Comparison of ENCODE assay signal across 17 cellular contexts in the genomic region with DNA sequence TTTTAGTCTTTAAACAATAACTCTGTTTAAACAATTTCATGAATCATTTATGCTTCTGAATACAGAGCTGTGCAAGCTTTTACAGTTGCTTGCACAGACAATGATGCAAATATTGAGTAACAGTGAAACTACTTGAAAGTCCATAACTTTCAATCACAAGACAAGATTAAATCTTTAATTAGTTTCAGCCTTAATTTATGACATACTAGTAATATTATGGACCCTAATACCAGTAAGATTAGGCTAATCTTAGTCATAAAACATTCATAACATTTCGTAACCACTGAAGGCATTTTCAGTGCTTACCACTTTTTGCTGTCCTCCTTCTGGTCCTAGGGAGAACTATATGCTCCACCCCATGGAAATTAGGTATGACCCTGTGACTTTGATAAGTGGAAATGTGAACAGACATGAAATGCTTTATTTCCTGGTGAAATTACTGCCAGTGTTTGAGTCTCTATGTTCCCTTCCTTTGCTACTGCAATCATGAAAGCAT. TPM values are rescaled to one million over a fixed set of nuclear protein-coding genes. Genes with fewer than 3 reads are reported as not detected.
DNase-seq lines count a peak whose midpoint lies in the region; ATAC-seq and TF ChIP-seq lines count a peak whose summit lies in the region.
"Had no signal": no experiment of that assay in that cellular context is flagged by ENCODE, and none has a peak within 500 bp of the region (broad histone marks: within the 10 kb centered on the region; RNA-seq: fewer than 3 reads in every experiment).

No MANE protein-coding gene starts in this region.

- DNase-seq in AG09309 (ENCODE audit: low read depth) (peak; percentile 69), GM23338 (ENCODE audit: low spot score) (no peak), body of pancreas (no peak), kidney tubule cell (ENCODE audit: low spot score) (peak; percentile 76), SKM-1 (lab: John Stamatoyannopoulos, UW; ENCODE audit: unreplicated experiment) (no peak), psoas muscle (no peak), activated gamma-delta T cell treated with Interleukin-2 at 50 U/mL for 16 hours (no peak)
- DNase-seq: activated CD8-positive, alpha-beta T cell treated with anti-CD3 and anti-CD28 coated beads, Interleukin-2, amount 10 ng/mL, durations not matched to agents 7 days and 5 days; activated naive CD4-positive, alpha-beta T cell treated with anti-CD3 and anti-CD28 coated beads for 36 hours; CD4-positive, alpha-beta T cell; colonic mucosa; glutamatergic neuron; lower lobe of right lung; NCI-H1436 treated with DMSO at 0.1 percent for 48 hours; occipital lobe; T-helper 2 cell had no signal

- no peaks in the 10 kb centered on the region for H3K9me3 ChIP-seq in body of pancreas
- no peaks in the 10 kb centered on the region for H3K9me3 ChIP-seq in psoas muscle
- H3K9me3 ChIP-seq: colonic mucosa, lower lobe of right lung had no signal

- no peak overlapping the region for H3K27ac ChIP-seq in GM23338 (ENCODE audit: low read depth)
- peak overlapping the region; percentile 55 to 100 (median 84) for H3K27ac ChIP-seq in body of pancreas
- no peak overlapping the region for H3K27ac ChIP-seq in psoas muscle
- H3K27ac ChIP-seq: colonic mucosa, lower lobe of right lung had no signal

- TF ChIP-seq POLR2A in body of pancreas (IDR thresholded peaks at IDR 0.05), result peak in 1 of 3 donors; percentile 8

- H3K27ac Mint-ChIP-seq in GM23338, result no peak overlapping the region
- H3K27ac Mint-ChIP-seq: activated CD8-positive, alpha-beta T cell treated with anti-CD3 and anti-CD28 coated beads, Interleukin-2, amount 10 ng/mL, durations not matched to agents 7 days and 5 days; activated naive CD4-positive, alpha-beta T cell treated with anti-CD3 and anti-CD28 coated beads for 36 hours; CD4-positive, alpha-beta T cell had no signal

- 29 to 38% methylated on average over 1 of the region's 1 CpG for WGBS in body of pancreas, 2 donors
- WGBS in psoas muscle, 3 donors, result 89 to 97% (median 92%) methylated on average over 1 of the region's 1 CpG

- H3K27me3 Mint-ChIP-seq in GM23338 (ENCODE audit: insufficient read depth, low read depth, poor library complexity), result peaks cover 9% of the 10 kb centered on the region

- H3K27me3 ChIP-seq in GM23338 (ENCODE audit: insufficient read depth) (peaks cover 16% of the 10 kb centered on the region), body of pancreas (no peaks in the 10 kb centered on the region), psoas muscle (ENCODE audit: insufficient read depth in 3 of 3, low read length in 2 of 3) (no peaks in the 10 kb centered on the region)
- H3K27me3 ChIP-seq: colonic mucosa had no signal

- TF ChIP-seq CTCF in AG09309 (IDR thresholded peaks at IDR 0.05; ENCODE audit: control insufficient read depth, insufficient read depth, low read depth, low read length, missing control alignments), result no peak
- TF ChIP-seq CTCF in GM23338 (conservative IDR thresholded peaks at IDR 0.05; ENCODE audit: low read depth in 2 of 2), result no peak
- TF ChIP-seq CTCF in body of pancreas (IDR thresholded peaks at IDR 0.05), result peak in 3 of 7 experiments; percentile 12 to 21 (median 18)
- TF ChIP-seq CTCF in psoas muscle (IDR thresholded peaks at IDR 0.05), result no peak

- H3K79me2 ChIP-seq in GM23338 (replicated peaks; ENCODE audit: insufficient read depth), result no peaks in the 10 kb centered on the region

- H3F3A ChIP-seq in GM23338 (replicated peaks; ENCODE audit: low read depth), result no peaks in the 10 kb centered on the region

- ATAC-seq in GM23338 (no peak), body of pancreas (no peak), psoas muscle (no peak), HG03039 (IDR thresholded peaks at IDR 0.05; ENCODE audit: unreplicated experiment) (no peak)
- ATAC-seq: activated CD8-positive, alpha-beta T cell treated with anti-CD3 and anti-CD28 coated beads, Interleukin-2, amount 10 ng/mL, durations not matched to agents 7 days and 5 days; lower lobe of right lung had no signal

- no peak overlapping the region for H3K4me3 Mint-ChIP-seq in GM23338
- H3K4me3 Mint-ChIP-seq: activated CD8-positive, alpha-beta T cell treated with anti-CD3 and anti-CD28 coated beads, Interleukin-2, amount 10 ng/mL, durations not matched to agents 7 days and 5 days; activated naive CD4-positive, alpha-beta T cell treated with anti-CD3 and anti-CD28 coated beads for 36 hours; CD4-positive, alpha-beta T cell had no signal

- H3K4me3 ChIP-seq in AG09309 (ENCODE audit: control insufficient read depth, low read depth, low read length), result no peak overlapping the region
- H3K4me3 ChIP-seq in GM23338, result no peak overlapping the region
- no peak overlapping the region for H3K4me3 ChIP-seq in body of pancreas
- H3K4me3 ChIP-seq in psoas muscle, result no peak overlapping the region
- H3K4me3 ChIP-seq: colonic mucosa, lower lobe of right lung had no signal

- no peaks in the 10 kb centered on the region for H3K9me2 ChIP-seq in GM23338 (ENCODE audit: insufficient read depth)

- 0 out of 2 replicates have a peak, but pooled peaks cover 6% of the 10 kb centered on the region for H4K20me1 ChIP-seq in GM23338 (replicated peaks; ENCODE audit: insufficient read depth)

- no peaks in the 10 kb centered on the region for H3K36me3 ChIP-seq in GM23338 (ENCODE audit: insufficient read depth)
- no peaks in the 10 kb centered on the region for H3K36me3 ChIP-seq in body of pancreas (replicated peaks in 1 of 2; ENCODE audit: insufficient read depth in 1 of 2, low read depth in 2 of 2)
- H3K36me3 ChIP-seq in psoas muscle (ENCODE audit: insufficient read depth in 1 of 2, low read depth in 1 of 2), result no peaks in the 10 kb centered on the region
- H3K36me3 ChIP-seq: colonic mucosa, lower lobe of right lung had no signal

- 0 out of 2 replicates have a peak overlapping the region, but pooled peaks have one; percentile 14 for H2AFZ ChIP-seq in GM23338

- H3K9me3 Mint-ChIP-seq in GM23338, result no peaks in the 10 kb centered on the region
- H3K9me3 Mint-ChIP-seq: activated naive CD4-positive, alpha-beta T cell treated with anti-CD3 and anti-CD28 coated beads for 36 hours; CD4-positive, alpha-beta T cell had no signal

- peaks cover 21% of the 10 kb centered on the region for H3K4me1 ChIP-seq in GM23338 (ENCODE audit: insufficient read depth)
- peaks cover 40% of the 10 kb centered on the region for H3K4me1 ChIP-seq in body of pancreas
- H3K4me1 ChIP-seq in psoas muscle, result no peaks in the 10 kb centered on the region
- H3K4me1 ChIP-seq: colonic mucosa had no signal

- H3K4me2 ChIP-seq in GM23338, result peak overlapping the region; percentile 41

- intact Hi-C loops in body of pancreas (cut with DNase I), result no loop called here
- intact Hi-C loops in psoas muscle (cut with DNase I), result loop anchor here (5.0 to 10.0 kb wide), 4 partner anchors 56 to 109 kb away; no protein-coding TSS in a partner anchor

- H3K36me3 Mint-ChIP-seq in GM23338 (ENCODE audit: low read depth), result no peaks in the 10 kb centered on the region

- peaks cover 10% of the 10 kb centered on the region for H3K4me1 Mint-ChIP-seq in GM23338

TF ChIP-seq in GM23338, 12 proteins besides CTCF, POLR2A, EP300 and RAD21 (continues in another document):
- no peak for TF ChIP-seq STAT1 (IDR thresholded peaks at IDR 0.05; ENCODE audit: unreplicated experiment)
- TF ChIP-seq ZNF331 (CRISPR knock-in tag; IDR thresholded peaks at IDR 0.05; ENCODE audit: low read depth), result no peak
- TF ChIP-seq CREB1 (CRISPR knock-in tag; IDR thresholded peaks at IDR 0.05; ENCODE audit: low read depth), result no peak
- TF ChIP-seq EZH2 (IDR thresholded peaks at IDR 0.05; ENCODE audit: low read depth, unreplicated experiment), result no peak
- TF ChIP-seq ETS1 (IDR thresholded peaks at IDR 0.05), result no peak
- no peak for TF ChIP-seq EZH2phosphoT487 (IDR thresholded peaks at IDR 0.05; ENCODE audit: unreplicated experiment)
- TF ChIP-seq JUNB (IDR thresholded peaks at IDR 0.05; ENCODE audit: unreplicated experiment), result no peak
- TF ChIP-seq, protein P1, sequence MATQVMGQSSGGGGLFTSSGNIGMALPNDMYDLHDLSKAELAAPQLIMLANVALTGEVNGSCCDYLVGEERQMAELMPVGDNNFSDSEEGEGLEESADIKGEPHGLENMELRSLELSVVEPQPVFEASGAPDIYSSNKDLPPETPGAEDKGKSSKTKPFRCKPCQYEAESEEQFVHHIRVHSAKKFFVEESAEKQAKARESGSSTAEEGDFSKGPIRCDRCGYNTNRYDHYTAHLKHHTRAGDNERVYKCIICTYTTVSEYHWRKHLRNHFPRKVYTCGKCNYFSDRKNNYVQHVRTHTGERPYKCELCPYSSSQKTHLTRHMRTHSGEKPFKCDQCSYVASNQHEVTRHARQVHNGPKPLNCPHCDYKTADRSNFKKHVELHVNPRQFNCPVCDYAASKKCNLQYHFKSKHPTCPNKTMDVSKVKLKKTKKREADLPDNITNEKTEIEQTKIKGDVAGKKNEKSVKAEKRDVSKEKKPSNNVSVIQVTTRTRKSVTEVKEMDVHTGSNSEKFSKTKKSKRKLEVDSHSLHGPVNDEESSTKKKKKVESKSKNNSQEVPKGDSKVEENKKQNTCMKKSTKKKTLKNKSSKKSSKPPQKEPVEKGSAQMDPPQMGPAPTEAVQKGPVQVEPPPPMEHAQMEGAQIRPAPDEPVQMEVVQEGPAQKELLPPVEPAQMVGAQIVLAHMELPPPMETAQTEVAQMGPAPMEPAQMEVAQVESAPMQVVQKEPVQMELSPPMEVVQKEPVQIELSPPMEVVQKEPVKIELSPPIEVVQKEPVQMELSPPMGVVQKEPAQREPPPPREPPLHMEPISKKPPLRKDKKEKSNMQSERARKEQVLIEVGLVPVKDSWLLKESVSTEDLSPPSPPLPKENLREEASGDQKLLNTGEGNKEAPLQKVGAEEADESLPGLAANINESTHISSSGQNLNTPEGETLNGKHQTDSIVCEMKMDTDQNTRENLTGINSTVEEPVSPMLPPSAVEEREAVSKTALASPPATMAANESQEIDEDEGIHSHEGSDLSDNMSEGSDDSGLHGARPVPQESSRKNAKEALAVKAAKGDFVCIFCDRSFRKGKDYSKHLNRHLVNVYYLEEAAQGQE (IDR thresholded peaks at IDR 0.05; ENCODE audit: unreplicated experiment), result no peak
- no peak for TF ChIP-seq ZNF114 (CRISPR knock-in tag; IDR thresholded peaks at IDR 0.05)
- TF ChIP-seq POLR2AphosphoS5 (IDR thresholded peaks at IDR 0.05; ENCODE audit: low read depth), result no peak

RNA-seq across cellular contexts. Expression of gene COBLL1, which starts 1.8 kb away (rescaled TPM):
- total RNA-seq in GM23338 (2014; rRNA removed; shearing (Covaris generic)), result 7.4 and 13.7 TPM in 2 replicates
- 2.0 and 2.9 TPM in 2 replicates for polyA plus RNA-seq in GM23338 (2016; fragmentation: Nextera tagmentation; extraction: Ambion mirVana)
- total RNA-seq in body of pancreas, result 100 to 1,000 TPM; 104 to 140 TPM
- 1 to 10 TPM; 3.4 to 6.1 (median 4.6) TPM for total RNA-seq in psoas muscle
- 1 to 10 TPM; 1.5 to 1.9 (median 1.5) TPM for polyA plus RNA-seq in psoas muscle
- total RNA-seq: activated CD8-positive, alpha-beta T cell treated with anti-CD3 and anti-CD28 coated beads, Interleukin-2, amount 10 ng/mL, durations not matched to agents 7 days and 5 days; activated naive CD4-positive, alpha-beta T cell treated with anti-CD3 and anti-CD28 coated beads for 36 hours had no signal

Comparison
In these comparisons a context has a peak if more than half of its experiments do, and no peak if none do; other contexts are left out.
1. DNase-seq: peak in AG09309 (single experiment) and kidney tubule cell (single experiment); none in GM23338 (single experiment), body of pancreas (0 of 4), SKM-1 (single experiment), psoas muscle (0 of 2) and activated gamma-delta T cell treated with Interleukin-2 at 50 U/mL for 16 hours (single experiment).
2. H3K27ac ChIP-seq: peak in body of pancreas (4 of 4); none in GM23338 (single experiment) and psoas muscle (single experiment).